ENCODE assay signal across 8 cellular contexts in the genomic region with DNA sequence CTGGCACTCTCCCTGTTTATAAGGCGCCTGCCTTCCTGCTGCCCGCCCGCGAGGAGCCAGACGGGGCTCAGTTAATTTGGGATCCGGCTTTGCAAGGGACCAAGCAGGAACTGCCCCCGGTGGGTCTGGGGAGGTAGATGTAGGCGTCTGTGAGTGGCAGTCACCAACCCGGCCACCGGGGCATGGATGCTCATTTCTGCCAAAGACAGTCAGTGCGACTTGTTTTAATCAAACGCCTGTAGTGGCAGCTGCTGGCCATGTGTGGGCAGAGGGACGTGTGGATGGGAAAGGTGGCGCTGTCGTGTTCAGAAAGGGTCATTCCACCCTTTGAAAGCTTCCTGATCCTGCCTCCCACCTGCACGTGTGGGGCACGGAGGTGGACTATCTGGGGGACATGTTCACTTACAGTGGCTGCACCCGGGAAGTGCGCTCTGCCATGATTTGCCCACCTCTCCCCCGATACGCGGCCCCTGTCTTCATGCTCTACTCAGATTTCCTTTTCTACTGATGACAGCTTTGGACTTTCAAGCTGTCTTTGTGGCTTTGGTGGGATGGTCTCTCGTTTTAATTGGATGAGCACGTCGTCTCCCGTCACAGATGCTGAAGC.
DNase-seq lines count a peak whose midpoint lies in the region; ATAC-seq and TF ChIP-seq lines count a peak whose summit lies in the region.

No MANE protein-coding gene starts in this region.

- H3K4me1 Mint-ChIP-seq in mesothelial cell of epicardium: peaks cover 83% of the 10 kb centered on the region
- H3K4me1 Mint-ChIP-seq in activated naive CD4-positive, alpha-beta T cell treated with anti-CD3 and anti-CD28 coated beads, Interleukin-2, amount 10 ng/mL, durations not matched to agents 7 days and 5 days: no peaks in the 10 kb centered on the region

- in situ Hi-C loops in G401 (cut with HindIII; ENCODE audit: low sequenced_read_pairs): no loop called here

- peak overlapping the region; percentile 79 for H3K4me3 Mint-ChIP-seq in mesothelial cell of epicardium
- H3K4me3 Mint-ChIP-seq in activated naive CD4-positive, alpha-beta T cell treated with anti-CD3 and anti-CD28 coated beads, Interleukin-2, amount 10 ng/mL, durations not matched to agents 7 days and 5 days: no peak overlapping the region

- peak; percentile 19 for TF ChIP-seq CTCF in mesothelial cell of epicardium (IDR thresholded peaks at IDR 0.05; ENCODE audit: unreplicated experiment)

- H3K36me3 Mint-ChIP-seq in mesothelial cell of epicardium: peaks cover 7% of the 10 kb centered on the region
- H3K36me3 Mint-ChIP-seq in activated naive CD4-positive, alpha-beta T cell treated with anti-CD3 and anti-CD28 coated beads, Interleukin-2, amount 10 ng/mL, durations not matched to agents 7 days and 5 days: no peaks in the 10 kb centered on the region

- no peaks in the 10 kb centered on the region for H3K9me3 Mint-ChIP-seq in mesothelial cell of epicardium
- H3K9me3 Mint-ChIP-seq in activated naive CD4-positive, alpha-beta T cell treated with anti-CD3 and anti-CD28 coated beads, Interleukin-2, amount 10 ng/mL, durations not matched to agents 7 days and 5 days: no peaks in the 10 kb centered on the region

- peak overlapping the region; percentile 82 for H3K27ac Mint-ChIP-seq in mesothelial cell of epicardium
- no peak overlapping the region for H3K27ac Mint-ChIP-seq in activated naive CD4-positive, alpha-beta T cell treated with anti-CD3 and anti-CD28 coated beads, Interleukin-2, amount 10 ng/mL, durations not matched to agents 7 days and 5 days

- no peaks in the 10 kb centered on the region for H3K27me3 Mint-ChIP-seq in mesothelial cell of epicardium (ENCODE audit: low read depth)
- H3K27me3 Mint-ChIP-seq in activated naive CD4-positive, alpha-beta T cell treated with anti-CD3 and anti-CD28 coated beads, Interleukin-2, amount 10 ng/mL, durations not matched to agents 7 days and 5 days: peaks cover 95% of the 10 kb centered on the region

- CTCF ChIA-PET in activated naive CD4-positive, alpha-beta T cell treated with anti-CD3 and anti-CD28 coated beads, Interleukin-2, amount 10 ng/mL, durations not matched to agents 7 days and 5 days (lab: Charles Lee): no interaction called here

- peak; percentile 93 for DNase-seq in G401 (ENCODE audit: low spot score)
- DNase-seq in NCI-H1694 treated with DMSO at 0.1 percent for 48 hours (lab: John Stamatoyannopoulos, UW): peak; percentile 71
- peak; percentile 82 for DNase-seq in cerebellum (ENCODE audit: low spot score)
- no peak for DNase-seq in mesothelial cell of epicardium (ENCODE audit: low spot score in 2 of 2, unreplicated experiment in 2 of 2)
- DNase-seq in NCI-H2029 (lab: John Stamatoyannopoulos, UW): no peak
- no peak for DNase-seq in LoVo (ENCODE audit: low spot score)
- DNase-seq in activated naive CD4-positive, alpha-beta T cell treated with anti-CD3 and anti-CD28 coated beads, Interleukin-2, amount 10 ng/mL, durations not matched to agents 7 days and 5 days: no peak

- ATAC-seq in HG03095 (IDR thresholded peaks at IDR 0.05; ENCODE audit: unreplicated experiment): no peak

Comparison
In these comparisons a context has a peak if more than half of its experiments do, and no peak if none do; other contexts are left out.
1. DNase-seq: peak in G401 (single experiment), NCI-H1694 treated with DMSO at 0.1 percent for 48 hours (single experiment) and cerebellum (single experiment); none in mesothelial cell of epicardium (0 of 2), NCI-H2029 (single experiment), LoVo (single experiment) and activated naive CD4-positive, alpha-beta T cell treated with anti-CD3 and anti-CD28 coated beads, Interleukin-2, amount 10 ng/mL, durations not matched to agents 7 days and 5 days (single experiment).